ENCODE assay signal across 8 cellular contexts in genomic region chr6:69795469-69796080, GRCh38. TPM values are rescaled to one million over a fixed set of nuclear protein-coding genes. Genes with fewer than 3 reads are reported as not detected.
DNase-seq lines count a peak whose midpoint lies in the region; ATAC-seq, FAIRE-seq and TF ChIP-seq lines count a peak whose summit lies in the region.

No MANE protein-coding gene starts in this region.

- H3K4me1 ChIP-seq in HUES48 (ENCODE audit: control insufficient read depth, insufficient read depth, low read length): peaks cover 23% of the 10 kb centered on the region
- peaks cover 20% of the 10 kb centered on the region; the same call in 1 of the 2 replicates for H3K4me1 ChIP-seq in HepG2 (ENCODE audit: insufficient read depth, low read length)

- peaks cover 12% of the 10 kb centered on the region for H3K9me3 Mint-ChIP-seq in type B pancreatic cell

- TSS peak; percentile 70 for BruUV-seq in HepG2 (replicated peaks; lab: Mats Ljungman, UMichigan)

- TF ChIP-seq RAD21 in HepG2 (CRISPR knock-in tag; IDR thresholded peaks at IDR 0.05): no peak

- TF ChIP-seq CTCF in GM10248 (IDR thresholded peaks at IDR 0.05; ENCODE audit: control extremely low read depth, extremely low read depth, low read depth, missing control alignments) (no peak), astrocyte of the cerebellum (IDR thresholded peaks at IDR 0.05; ENCODE audit: low read depth, low read length, missing control alignments) (no peak), HepG2 (CRISPR knock-in tag; IDR thresholded peaks at IDR 0.05) (no peak), type B pancreatic cell (conservative IDR thresholded peaks at IDR 0.05) (no peak)

- no peaks in the 10 kb centered on the region for H4K20me1 ChIP-seq in HepG2 (ENCODE audit: insufficient read depth, low read length)

- H3K27ac ChIP-seq in HUES48 (ENCODE audit: low read depth, low read length) (peak overlapping the region; percentile 97), HepG2 (ENCODE audit: extremely low read length, insufficient read depth, low read length) (peak overlapping the region; percentile 88)

- H3K4me3 ChIP-seq in HUES48 (ENCODE audit: low read depth, low read length) (peak overlapping the region; percentile 98), astrocyte of the cerebellum (ENCODE audit: low read depth, low read length) (peak overlapping the region; percentile 89), HepG2 (replicated peaks in 1 of 3; ENCODE audit: insufficient read depth in 1 of 3, low read depth in 2 of 3, low read length in 3 of 3) (peak overlapping the region; percentile 70 to 91 (median 90))

- WGBS in HepG2 (ENCODE audit: low lambda C conversion rate): 38% methylated on average over 5 of the region's 5 CpGs

- no peak for TF ChIP-seq POLR2A in HepG2 (IDR thresholded peaks at IDR 0.05; ENCODE audit: insufficient read depth in 1 of 2, low read depth in 2 of 2, low read length in 2 of 2)

- POLR2A ChIA-PET in GM10248 (lab: Yijun Ruan, JAX) (no interaction called here), HepG2 (lab: Yijun Ruan, JAX) (interaction anchor here (1.2 kb wide), 1 partner anchor 10 kb away, joined by 4 read pairs; no protein-coding TSS in a partner anchor)

- H3K27me3 ChIP-seq in HUES48 (ENCODE audit: control insufficient read depth, insufficient read depth, low read length): no peaks in the 10 kb centered on the region
- H3K27me3 ChIP-seq in HepG2 (ENCODE audit: control insufficient read depth in 1 of 2, insufficient read depth in 2 of 2, low read length in 2 of 2): no peaks in the 10 kb centered on the region; a peak in 1 of 5 replicates

- no peaks in the 10 kb centered on the region for H3K27me3 Mint-ChIP-seq in type B pancreatic cell

- no peaks in the 10 kb centered on the region for H3K36me3 ChIP-seq in HUES48 (ENCODE audit: control insufficient read depth, insufficient read depth, low read length)
- H3K36me3 ChIP-seq in HepG2 (replicated peaks in 1 of 2; ENCODE audit: control insufficient read depth in 1 of 2, insufficient read depth in 2 of 2, low read length in 2 of 2): no peaks in the 10 kb centered on the region

- H3K36me3 Mint-ChIP-seq in type B pancreatic cell: peaks cover 15% of the 10 kb centered on the region

- CTCF ChIA-PET in GM10248 (lab: Yijun Ruan, JAX): interaction anchor here (0.8 to 7.9 kb wide), 6 partner anchors 8 to 545 kb away, joined by 3 to 79 read pairs (median 4); partner anchors contain the start of gene COL19A1
- CTCF ChIA-PET in HepG2 (lab: Yijun Ruan, JAX; ENCODE audit: low intra/inter-chr PET ratio, low total read pairs): no interaction called here

- DNase-seq in GM10248 (ENCODE audit: extremely low spot score): peak; percentile 45
- DNase-seq in astrocyte of the cerebellum (ENCODE audit: low read depth): no peak
- DNase-seq in HepG2 (ENCODE audit: low spot score): no peak
- DNase-seq in type B pancreatic cell (ENCODE audit: extremely low spot score, unreplicated experiment): no peak
- DNase-seq in NCI-H1417 (lab: John Stamatoyannopoulos, UW): no peak
- DNase-seq in midbrain (lab: John Stamatoyannopoulos, UW): no peak

- intact Hi-C loops in HepG2 (cut with micrococcal nuclease; ENCODE audit: unreplicated experiment): loop anchor here (2.0 to 5.0 kb wide), 2 partner anchors 15 to 63 kb away; no protein-coding TSS in a partner anchor

- peaks cover 37% of the 10 kb centered on the region for H3K4me1 Mint-ChIP-seq in type B pancreatic cell (ENCODE audit: unreplicated experiment)

- H3K9ac ChIP-seq in HUES48 (ENCODE audit: low read depth, low read length) (no peak overlapping the region; the same call in 1 of the 2 replicates), HepG2 (ENCODE audit: insufficient read depth, low read depth, low read length) (peak overlapping the region; percentile 96)

- H3K9me3 ChIP-seq in HUES48 (ENCODE audit: control insufficient read depth, insufficient read depth, low read length) (no peaks in the 10 kb centered on the region), HepG2 (ENCODE audit: low read length) (no peaks in the 10 kb centered on the region)

- H3K4me3 Mint-ChIP-seq in type B pancreatic cell: peak overlapping the region; percentile 93

- ATAC-seq in GM21367 (IDR thresholded peaks at IDR 0.05; ENCODE audit: unreplicated experiment) (peak; percentile 33), HepG2 (no peak)

- in situ Hi-C loops in astrocyte of the cerebellum (cut with HindIII; ENCODE audit: low sequenced_read_pairs) (no loop called here), HepG2 (cut with HindIII; ENCODE audit: extremely low pct_ligation_motif_present, low pct_unique_long_range_greater_than_20kb) (no loop called here)

- no peak for TF ChIP-seq EP300 in HepG2 (IDR thresholded peaks at IDR 0.05; ENCODE audit: low read depth in 2 of 2, low read length in 2 of 2)
- TF ChIP-seq EP300 in HepG2 (CRISPR knock-in tag; IDR thresholded peaks at IDR 0.05; ENCODE audit: borderline replicate concordance): no peak

- peaks cover 19% of the 10 kb centered on the region for H3K79me2 ChIP-seq in HepG2 (ENCODE audit: insufficient read depth, low read length)

- H3K4me2 ChIP-seq in HepG2 (ENCODE audit: low read depth, low read length): peak overlapping the region; percentile 75

- H3K27ac Mint-ChIP-seq in type B pancreatic cell: peak overlapping the region; percentile 98

- peak overlapping the region; percentile 33 for H2AFZ ChIP-seq in HepG2 (ENCODE audit: low read length)

- FAIRE-seq in HepG2 (lab: Jason Lieb, UNC): peak; percentile 12

TF ChIP-seq in HepG2, 621 proteins besides CTCF, POLR2A, EP300 and RAD21:
- TF ChIP-seq ZNF850 (CRISPR knock-in tag; conservative IDR thresholded peaks at IDR 0.05) (0 out of 2 replicates have a peak, but pooled peaks have one; percentile 19), RCOR2 (CRISPR knock-in tag; IDR thresholded peaks at IDR 0.05) (no peak)

RNA-seq across cellular contexts. Expression of gene LMBRD1, which starts 1.2 kb away (rescaled TPM):
- total RNA-seq in HepG2 (2016; rRNA removed; fragmentation: Illumina TruSeq; extraction: Trizol): 12.7 and 21.5 TPM in 2 replicates
- total RNA-seq in HepG2 (2016; cell fraction: cytosol; rRNA removed; fragmentation: Illumina TruSeq; extraction: Trizol; ENCODE audit: low read depth): 2.8 and 3.5 TPM in 2 replicates
- 11.1 and 20.6 TPM in 2 replicates for total RNA-seq in HepG2 (2016; cell fraction: insoluble cytoplasmic fraction; rRNA removed; fragmentation: Illumina TruSeq; extraction: Trizol)
- total RNA-seq in HepG2 (2016; cell fraction: membrane; rRNA removed; fragmentation: Illumina TruSeq; extraction: Trizol): 5.6 and 6.5 TPM in 2 replicates
- 25.3 and 26.9 TPM in 2 replicates for total RNA-seq in HepG2 (2016; cell fraction: nucleus; rRNA removed; fragmentation: Illumina TruSeq; extraction: Trizol)
- 17.2 and 18.9 TPM in 2 replicates for polyA plus RNA-seq in HepG2 (2011; rRNA removed)
- 6.4 and 13.3 TPM in 2 replicates for polyA plus RNA-seq in HepG2 (2011; cell fraction: cytosol; rRNA removed)
- 4.0 and 5.7 TPM in 2 replicates for polyA plus RNA-seq in HepG2 (2011; cell fraction: nucleus; rRNA removed)
- polyA plus RNA-seq in HepG2 (2012): 19.0 and 31.7 TPM in 2 replicates
- polyA plus RNA-seq in HepG2 (2016; cell fraction: cytosol; fragmentation: Illumina TruSeq; extraction: Trizol; ENCODE audit: low read depth): 1.5 TPM in 2 replicates
- polyA plus RNA-seq in HepG2 (2016; cell fraction: insoluble cytoplasmic fraction; fragmentation: Illumina TruSeq; extraction: Trizol; ENCODE audit: low read depth): 9.4 and 10.9 TPM in 2 replicates
- 3.1 and 3.4 TPM in 2 replicates for polyA plus RNA-seq in HepG2 (2016; cell fraction: membrane; fragmentation: Illumina TruSeq; extraction: Trizol; ENCODE audit: low read depth)
- 21.2 and 25.7 TPM in 2 replicates for polyA plus RNA-seq in HepG2 (2016; cell fraction: nucleus; fragmentation: Illumina TruSeq; extraction: Trizol; ENCODE audit: insufficient read depth, low read depth)
- polyA minus RNA-seq in HepG2 (2011; rRNA and poly(A)+ RNA removed; ENCODE audit: low replicate concordance): 11.5 and 13.8 TPM in 2 replicates
- 14.2 and 18.4 TPM in 2 replicates for polyA minus RNA-seq in HepG2 (2011; cell fraction: cytosol; rRNA and poly(A)+ RNA removed)
- polyA minus RNA-seq in HepG2 (2011; cell fraction: nucleus; rRNA and poly(A)+ RNA removed): 28.2 and 39.4 TPM in 2 replicates
- 38.3 and 58.7 TPM in 2 replicates for total RNA-seq in type B pancreatic cell (ENCODE audit: low replicate concordance)
